In the genomic region with DNA sequence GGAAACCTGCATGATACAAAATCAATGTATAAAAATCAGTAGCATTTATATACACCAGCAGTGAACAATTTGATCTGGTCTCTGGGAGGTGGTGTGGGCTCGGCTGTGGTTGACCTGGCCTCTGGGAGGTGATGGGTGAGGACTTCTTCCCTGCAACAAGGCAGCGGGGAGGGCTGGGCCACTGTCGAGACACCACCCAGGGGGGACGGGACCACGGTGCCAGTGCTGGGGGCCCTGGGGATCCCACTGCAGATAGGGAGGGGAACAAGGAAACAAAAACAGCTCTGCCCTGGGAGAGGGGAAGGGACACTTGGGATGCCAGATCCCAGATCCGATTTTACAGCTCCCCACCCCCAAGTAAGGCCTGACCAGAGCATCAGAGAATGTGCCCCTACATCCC, we compare ENCODE assay signal across 3 cellular contexts.
"Had no signal": no experiment of that assay in that cellular context is flagged by ENCODE, and none has a peak within 500 bp of the region (broad histone marks: within the 10 kb centered on the region; RNA-seq: fewer than 3 reads in every experiment).

No MANE protein-coding gene starts in this region.

- ATAC-seq: GM12878 had no signal

- H3K4me3 ChIP-seq: GM12878 had no signal

- DNase-seq: GDM1, GF-D8 had no signal
